ENCODE assay signal across 25 cellular contexts in the genomic region with DNA sequence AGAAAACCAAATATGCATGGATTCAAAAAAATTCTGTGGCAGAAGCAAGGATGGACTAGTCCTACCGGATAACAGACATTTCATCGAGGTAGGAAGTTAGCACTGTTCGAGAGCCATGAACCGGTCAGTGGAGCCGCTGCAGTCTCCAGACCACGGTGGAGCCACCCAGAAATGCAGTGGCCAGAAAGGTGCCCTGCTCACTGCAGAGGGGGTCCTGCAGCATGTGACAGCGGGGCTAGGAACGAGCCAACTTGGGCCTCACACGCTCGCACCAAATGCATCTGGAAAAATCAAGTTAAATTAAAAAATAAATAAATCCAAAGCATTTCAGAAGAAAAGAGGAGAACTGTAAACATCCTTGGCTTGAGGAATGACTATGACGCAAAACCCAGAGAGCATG. TPM values are rescaled to one million over a fixed set of nuclear protein-coding genes. Genes with fewer than 3 reads are reported as not detected.
"Had no signal": no experiment of that assay in that cellular context is flagged by ENCODE, and none has a peak within 500 bp of the region (broad histone marks: within the 10 kb centered on the region; RNA-seq: fewer than 3 reads in every experiment).

No MANE protein-coding gene starts in this region.

- FAIRE-seq: frontal cortex had no signal

- H3K27ac Mint-ChIP-seq: activated CD4-positive, alpha-beta memory T cell treated with anti-CD3 and anti-CD28 coated beads for 36 hours; activated CD8-positive, alpha-beta memory T cell treated with anti-CD3 and anti-CD28 coated beads, Interleukin-2, amount 10 ng/mL, durations not matched to agents 7 days and 5 days; activated CD8-positive, alpha-beta T cell treated with anti-CD3 and anti-CD28 coated beads, Interleukin-2, amount 10 ng/mL, durations not matched to agents 7 days and 5 days; activated naive CD4-positive, alpha-beta T cell treated with anti-CD3 and anti-CD28 coated beads for 36 hours; activated naive CD4-positive, alpha-beta T cell treated with anti-CD3 and anti-CD28 coated beads, Interleukin-2, amount 50 U/mL, for 24 hours; activated naive CD8-positive, alpha-beta T cell treated with anti-CD3 and anti-CD28 coated beads for 36 hours; activated naive CD8-positive, alpha-beta T cell treated with anti-CD3 and anti-CD28 coated beads, Interleukin-2, amount 50 U/mL, for 24 hours; activated T-cell treated with anti-CD3 and anti-CD28 coated beads, Interleukin-2, amount 50 U/mL, for 72 hours had no signal

- ATAC-seq: activated CD8-positive, alpha-beta memory T cell treated with anti-CD3 and anti-CD28 coated beads, Interleukin-2, amount 10 ng/mL, durations not matched to agents 7 days and 5 days; activated CD8-positive, alpha-beta T cell treated with anti-CD3 and anti-CD28 coated beads, Interleukin-2, amount 10 ng/mL, durations not matched to agents 7 days and 5 days; activated naive CD8-positive, alpha-beta T cell treated with anti-CD3 and anti-CD28 coated beads, Interleukin-2, amount 50 U/mL, for 24 hours; activated T-cell treated with anti-CD3 and anti-CD28 coated beads, Interleukin-2, amount 50 U/mL, for 72 hours; body of pancreas; esophagus mucosa had no signal

- H3K36me3 ChIP-seq: adrenal gland, colonic mucosa had no signal

- H3K4me1 Mint-ChIP-seq: activated naive CD4-positive, alpha-beta T cell treated with anti-CD3 and anti-CD28 coated beads, Interleukin-2, amount 50 U/mL, for 24 hours; activated naive CD8-positive, alpha-beta T cell treated with anti-CD3 and anti-CD28 coated beads for 36 hours; activated naive CD8-positive, alpha-beta T cell treated with anti-CD3 and anti-CD28 coated beads, Interleukin-2, amount 50 U/mL, for 24 hours had no signal

- H3K9me3 ChIP-seq: adrenal gland, body of pancreas, colonic mucosa had no signal

- H3K9me3 Mint-ChIP-seq: activated CD4-positive, alpha-beta memory T cell treated with anti-CD3 and anti-CD28 coated beads for 36 hours; activated naive CD4-positive, alpha-beta T cell treated with anti-CD3 and anti-CD28 coated beads for 36 hours; activated naive CD4-positive, alpha-beta T cell treated with anti-CD3 and anti-CD28 coated beads, Interleukin-2, amount 50 U/mL, for 24 hours; activated naive CD8-positive, alpha-beta T cell treated with anti-CD3 and anti-CD28 coated beads for 36 hours; activated naive CD8-positive, alpha-beta T cell treated with anti-CD3 and anti-CD28 coated beads, Interleukin-2, amount 50 U/mL, for 24 hours; activated T-cell treated with anti-CD3 and anti-CD28 coated beads, Interleukin-2, amount 50 U/mL, for 72 hours had no signal

- H3K4me3 Mint-ChIP-seq: activated CD4-positive, alpha-beta memory T cell treated with anti-CD3 and anti-CD28 coated beads for 36 hours; activated CD8-positive, alpha-beta memory T cell treated with anti-CD3 and anti-CD28 coated beads, Interleukin-2, amount 10 ng/mL, durations not matched to agents 7 days and 5 days; activated CD8-positive, alpha-beta T cell treated with anti-CD3 and anti-CD28 coated beads, Interleukin-2, amount 10 ng/mL, durations not matched to agents 7 days and 5 days; activated naive CD4-positive, alpha-beta T cell treated with anti-CD3 and anti-CD28 coated beads for 36 hours; activated naive CD4-positive, alpha-beta T cell treated with anti-CD3 and anti-CD28 coated beads, Interleukin-2, amount 50 U/mL, for 24 hours; activated naive CD8-positive, alpha-beta T cell treated with anti-CD3 and anti-CD28 coated beads for 36 hours; activated naive CD8-positive, alpha-beta T cell treated with anti-CD3 and anti-CD28 coated beads, Interleukin-2, amount 50 U/mL, for 24 hours; activated T-cell treated with anti-CD3 and anti-CD28 coated beads, Interleukin-2, amount 50 U/mL, for 72 hours had no signal

- H3K4me3 ChIP-seq: adrenal gland, body of pancreas, colonic mucosa had no signal

- H3K27me3 ChIP-seq: adrenal gland, body of pancreas, colonic mucosa had no signal

- DNase-seq: activated CD4-positive, alpha-beta memory T cell treated with anti-CD3 and anti-CD28 coated beads for 36 hours; activated CD4-positive, alpha-beta T cell treated with anti-CD3 and anti-CD28 coated beads for 48 hours; activated CD4-positive, CD25-positive, alpha-beta regulatory T cell; activated CD8-positive, alpha-beta memory T cell treated with anti-CD3 and anti-CD28 coated beads, Interleukin-2, amount 10 ng/mL, durations not matched to agents 7 days and 5 days; activated CD8-positive, alpha-beta memory T cell treated with anti-CD3 and anti-CD28 coated beads, Interleukin-2, amount 50 U/mL, for 4 hours; activated CD8-positive, alpha-beta T cell treated with anti-CD3 and anti-CD28 coated beads, Interleukin-2, amount 10 ng/mL, durations not matched to agents 7 days and 5 days; activated naive CD4-positive, alpha-beta T cell treated with anti-CD3 and anti-CD28 coated beads for 36 hours; activated naive CD8-positive, alpha-beta T cell treated with anti-CD3 and anti-CD28 coated beads for 36 hours; activated naive CD8-positive, alpha-beta T cell treated with anti-CD3 and anti-CD28 coated beads, Interleukin-2, amount 50 U/mL, for 24 hours; activated T-cell treated with anti-CD3 and anti-CD28 coated beads, Interleukin-2, amount 50 U/mL, for 1 hour; activated T-cell treated with anti-CD3 and anti-CD28 coated beads, Interleukin-2, amount 50 U/mL, for 72 hours; adrenal gland; amygdala; body of pancreas; central memory CD4-positive, alpha-beta T cell; cerebellar nuclear complex; colonic mucosa; effector CD8-positive, alpha-beta T cell; foreskin fibroblast; T-helper 2 cell had no signal

- H3K27ac ChIP-seq: adrenal gland, body of pancreas, colonic mucosa had no signal

- H3K4me1 ChIP-seq: adrenal gland, colonic mucosa had no signal

- H3K36me3 Mint-ChIP-seq: activated CD4-positive, alpha-beta memory T cell treated with anti-CD3 and anti-CD28 coated beads for 36 hours; activated CD8-positive, alpha-beta memory T cell treated with anti-CD3 and anti-CD28 coated beads, Interleukin-2, amount 10 ng/mL, durations not matched to agents 7 days and 5 days; activated naive CD4-positive, alpha-beta T cell treated with anti-CD3 and anti-CD28 coated beads, Interleukin-2, amount 50 U/mL, for 24 hours; activated naive CD8-positive, alpha-beta T cell treated with anti-CD3 and anti-CD28 coated beads for 36 hours had no signal

RNA-seq across cellular contexts. Expression of gene CFAP46, which starts 13.1 kb away (rescaled TPM):
- total RNA-seq: activated CD8-positive, alpha-beta memory T cell treated with anti-CD3 and anti-CD28 coated beads, Interleukin-2, amount 10 ng/mL, durations not matched to agents 7 days and 5 days; activated CD8-positive, alpha-beta T cell treated with anti-CD3 and anti-CD28 coated beads, Interleukin-2, amount 10 ng/mL, durations not matched to agents 7 days and 5 days; activated naive CD4-positive, alpha-beta T cell treated with anti-CD3 and anti-CD28 coated beads for 36 hours; T-helper 1 cell treated with Interleukin-12 subunit alpha and Interleukin-12 subunit beta and Interleukin-4 antibody, amounts not matched to agents 30 ng/mL and 1 ng/mL, for 36 hours had no signal
- polyA plus RNA-seq: aorta had no signal
